8 cellular contexts compared by ENCODE assay signal in the genomic region with DNA sequence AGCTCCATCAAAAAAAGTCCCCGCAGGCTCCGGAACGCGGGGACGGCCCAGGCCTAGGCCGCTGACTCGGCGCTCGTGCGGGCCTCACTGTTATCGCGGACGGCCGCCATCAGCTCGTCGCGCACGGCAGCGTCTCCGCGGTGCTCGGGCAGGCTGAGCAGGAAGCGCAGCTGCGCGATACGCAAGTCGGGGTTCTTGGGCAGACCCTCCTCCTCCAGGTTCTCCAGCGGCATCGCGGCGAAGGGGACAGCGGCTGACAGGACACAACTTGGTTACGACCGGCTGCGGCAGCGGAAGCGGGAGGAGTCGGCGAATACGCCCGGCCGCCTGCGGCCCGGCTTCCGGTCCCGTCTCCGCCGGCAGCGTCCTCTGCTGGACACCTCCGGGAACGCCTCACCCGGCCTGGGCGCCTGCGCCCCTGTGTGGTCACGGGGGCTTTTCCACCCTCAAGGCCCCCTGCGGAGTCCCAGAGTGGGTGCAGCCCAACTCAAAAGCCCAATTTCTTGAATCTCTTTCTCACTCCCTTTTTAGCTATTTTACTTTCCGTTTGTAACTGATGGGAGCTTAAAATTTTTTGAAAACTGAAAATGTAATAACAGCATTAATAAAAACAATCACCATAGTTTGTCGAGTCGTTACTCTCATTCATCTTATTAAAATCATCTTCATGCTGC. TPM values are rescaled to one million over a fixed set of nuclear protein-coding genes. Genes with fewer than 3 reads are reported as not detected.
DNase-seq lines count a peak whose midpoint lies in the region; ATAC-seq and TF ChIP-seq lines count a peak whose summit lies in the region.

A gene (minus strand): TSS at position 308 of the 674 bp plus-strand sequence. CDS start 75 bp downstream, at position 233.

- H3K4me3 Mint-ChIP-seq in dendritic cell treated with granulocyte-macrophage colony-stimulating factor and Interleukin-4, amounts not matched to agents 40 ng/mL and 50 ng/mL, for 4 days, result peak within 1 kb of the TSS; percentile 89

- peak within 1 kb of the TSS; percentile 92 for H3K27ac Mint-ChIP-seq in dendritic cell treated with granulocyte-macrophage colony-stimulating factor and Interleukin-4, amounts not matched to agents 40 ng/mL and 50 ng/mL, for 4 days

- intact Hi-C loops in dendritic cell treated with granulocyte-macrophage colony-stimulating factor and Interleukin-4, amounts not matched to agents 40 ng/mL and 50 ng/mL, for 4 days (cut with micrococcal nuclease), result loop anchor here (1.0 to 5.0 kb wide), 3 partner anchors 31 to 160 kb away; a partner anchor contains a TSS
- intact Hi-C loops in left lung (cut with DNase I), result no loop called here

- H3K27me3 ChIP-seq in BE2C, result no peaks in the 10 kb centered on the region
- peaks cover 0 to 4% of the 10 kb centered on the region in 2 donors for H3K27me3 ChIP-seq in left lung

- peaks cover 14% of the 10 kb centered on the region for H3K4me1 Mint-ChIP-seq in dendritic cell treated with granulocyte-macrophage colony-stimulating factor and Interleukin-4, amounts not matched to agents 40 ng/mL and 50 ng/mL, for 4 days (ENCODE audit: low read depth)

- ATAC-seq in GM19043 (IDR thresholded peaks at IDR 0.05; ENCODE audit: low read depth, unreplicated experiment) (peak; percentile 98), HG03378 (IDR thresholded peaks at IDR 0.05; ENCODE audit: unreplicated experiment) (peak; percentile 89), left lung (peak; percentile 100)

- H3K36me3 Mint-ChIP-seq in dendritic cell treated with granulocyte-macrophage colony-stimulating factor and Interleukin-4, amounts not matched to agents 40 ng/mL and 50 ng/mL, for 4 days (ENCODE audit: low read depth), result peaks cover 45% of the 10 kb centered on the region

- peak; percentile 99 for TF ChIP-seq CTCF in BE2C (IDR thresholded peaks at IDR 0.05; ENCODE audit: low read depth, low read length)
- peak; percentile 99 to 100 for TF ChIP-seq CTCF in left lung (IDR thresholded peaks at IDR 0.05)

- H3K4me1 ChIP-seq in BE2C (no peaks in the 10 kb centered on the region; the same call in 1 of the 2 replicates), left lung (peaks cover 6 to 30% of the 10 kb centered on the region in 2 donors)

- H3K4me3 ChIP-seq in BE2C (ENCODE audit: low read depth, low read length) (peak within 1 kb of the TSS; percentile 97), left lung (peak within 1 kb of the TSS; percentile 80 to 91)

- H3K27ac ChIP-seq in left lung, result peak within 1 kb of the TSS; percentile 70 to 92

- peaks cover 15% of the 10 kb centered on the region for H3K27me3 Mint-ChIP-seq in dendritic cell treated with granulocyte-macrophage colony-stimulating factor and Interleukin-4, amounts not matched to agents 40 ng/mL and 50 ng/mL, for 4 days

- no peaks in the 10 kb centered on the region for H3K9me3 ChIP-seq in BE2C
- H3K9me3 ChIP-seq in left lung, result no peaks in the 10 kb centered on the region

- H3K36me3 ChIP-seq in BE2C (peaks cover 37% of the 10 kb centered on the region), left lung (peaks cover 0 to 36% of the 10 kb centered on the region in 2 donors)

- peak; percentile 92 for DNase-seq in BE2C
- DNase-seq in NCI-H69 (lab: John Stamatoyannopoulos, UW), result peak; percentile 86
- peak; percentile 91 for DNase-seq in activated CD4-positive, alpha-beta T cell treated with anti-CD3 and anti-CD28 coated beads, Interleukin-2, amount 50 U/mL, for 1 hour
- DNase-seq in left lung, result peak; percentile 90 to 99
- DNase-seq in stimulated activated CD4-positive, alpha-beta T cell treated with anti-CD3 and anti-CD28 coated beads, Interleukin-4, amount 100 ng/mL, for 1 hour, result peak; percentile 94

- H3K9me3 Mint-ChIP-seq in dendritic cell treated with granulocyte-macrophage colony-stimulating factor and Interleukin-4, amounts not matched to agents 40 ng/mL and 50 ng/mL, for 4 days, result no peaks in the 10 kb centered on the region

RNA-seq across cellular contexts. Expression of the gene that starts here (rescaled TPM):
- 185 TPM for polyA plus RNA-seq in BE2C (2012; ENCODE audit: insufficient read depth, insufficient read length, low read depth)
- 10 to 100 TPM; 48.8 to 70.9 TPM for total RNA-seq in left lung

Comparison
In these comparisons a context has a peak if more than half of its experiments do, and no peak if none do; other contexts are left out.
1. Peak in every context shown above with its lines: DNase-seq, ATAC-seq, H3K4me3 ChIP-seq and H3K27ac ChIP-seq.